In genomic region chrX:64229145-64229544, GRCh38 we compare ENCODE assay signal across 25 cellular contexts. TPM values are rescaled to one million over a fixed set of nuclear protein-coding genes. Genes with fewer than 3 reads are reported as not detected.
DNase-seq lines count a peak whose midpoint lies in the region; ATAC-seq and TF ChIP-seq lines count a peak whose summit lies in the region.
"Had no signal": no experiment of that assay in that cellular context is flagged by ENCODE, and none has a peak within 500 bp of the region (broad histone marks: within the 10 kb centered on the region; RNA-seq: fewer than 3 reads in every experiment).

No MANE protein-coding gene starts in this region.

- no peak overlapping the region for H2BK5ac ChIP-seq in mesendoderm (ENCODE audit: low read length)

- intact Hi-C loops in left ventricle myocardium inferior (cut with micrococcal nuclease), result no loop called here
- intact Hi-C loops in left cardiac atrium (cut with DNase I), result no loop called here
- intact Hi-C loops in A673 (cut with micrococcal nuclease; ENCODE audit: unreplicated experiment), result no loop called here

- ATAC-seq in left cardiac atrium (no peak), HG03280 (IDR thresholded peaks at IDR 0.05; ENCODE audit: unreplicated experiment) (no peak)

- H4K5ac ChIP-seq in mesendoderm (ENCODE audit: low read length), result no peak overlapping the region

- BruUV-seq in A673 (replicated peaks; lab: Mats Ljungman, UMichigan), result no TSS peak

- no peak overlapping the region for H2BK120ac ChIP-seq in mesendoderm (ENCODE audit: low read depth, low read length)

- no peak overlapping the region for H3K4me2 ChIP-seq in mesendoderm (ENCODE audit: low read length)

- CTCF ChIA-PET in A673 (lab: Charles Lee), result no interaction called here

- no peak overlapping the region for H4K8ac ChIP-seq in mesendoderm (ENCODE audit: low read depth, low read length)

- no peak for DNase-seq in left ventricle myocardium inferior
- no peak for DNase-seq in left cardiac atrium
- DNase-seq in OCI-M1 (lab: John Stamatoyannopoulos, UW), result peak; percentile 59
- DNase-seq in mesendoderm, result peak; percentile 22
- no peak for DNase-seq in A673 (ENCODE audit: low spot score)
- DNase-seq in activated CD8-positive, alpha-beta memory T cell treated with anti-CD3 and anti-CD28 coated beads for 24 hours, result no peak
- DNase-seq: activated CD4-positive, alpha-beta T cell treated with anti-CD3 and anti-CD28 coated beads, Interleukin-2, amount 10 ng/mL, durations not matched to agents 24 days and 14 days; activated effector memory CD4-positive, alpha-beta T cell treated with anti-CD3 and anti-CD28 coated beads, Interleukin-2, amount 50 U/mL, for 16 hours; activated naive CD8-positive, alpha-beta T cell treated with anti-CD3 and anti-CD28 coated beads for 36 hours; activated T-cell treated with anti-CD3 and anti-CD28 coated beads, Interleukin-2, amount 50 U/mL, for 1 hour; aorta; CD8-positive, alpha-beta memory T cell; foreskin melanocyte; Karpas-422; MV-4-11; NCI-H2171; SIG-M5; stimulated activated CD8-positive, alpha-beta memory T cell treated with anti-CD3 and anti-CD28 coated beads, Interleukin-4, amount 100 ng/mL, for 48 hours; uterus had no signal

- no peak overlapping the region for H2AK5ac ChIP-seq in mesendoderm (ENCODE audit: low read length)

- H2BK15ac ChIP-seq in mesendoderm (replicated peaks; ENCODE audit: low read depth), result no peak overlapping the region

- H3K27ac ChIP-seq in left ventricle myocardium inferior (replicated peaks) (no peak overlapping the region), mesendoderm (ENCODE audit: low read depth, low read length) (no peak overlapping the region), A673 (ENCODE audit: low read depth, low read length, poor library complexity, severe bottlenecking) (no peak overlapping the region)
- H3K27ac ChIP-seq: parathyroid adenoma, right atrium auricular region, thoracic aorta, uterus had no signal

- H3K36me3 ChIP-seq in left ventricle myocardium inferior, result no peaks in the 10 kb centered on the region
- no peaks in the 10 kb centered on the region for H3K36me3 ChIP-seq in mesendoderm (ENCODE audit: control insufficient read depth, insufficient read depth, low read length)
- H3K36me3 ChIP-seq in A673 (ENCODE audit: insufficient read depth, low read length, poor library complexity, severe bottlenecking), result no peaks in the 10 kb centered on the region
- H3K36me3 ChIP-seq: HAP-1, right atrium auricular region, thoracic aorta, uterus had no signal

- H3K4me3 ChIP-seq in left ventricle myocardium inferior, result no peak overlapping the region
- no peak overlapping the region for H3K4me3 ChIP-seq in mesendoderm (ENCODE audit: low read length)
- no peak overlapping the region for H3K4me3 ChIP-seq in A673 (ENCODE audit: low read depth, low read length, poor library complexity, severe bottlenecking)
- H3K4me3 ChIP-seq: HAP-1, right atrium auricular region, thoracic aorta, uterus had no signal

- no peak overlapping the region for H3K23ac ChIP-seq in mesendoderm (ENCODE audit: low read length)

- H3K9me3 ChIP-seq in left ventricle myocardium inferior (replicated peaks) (no peaks in the 10 kb centered on the region), A673 (ENCODE audit: low read depth, low read length, poor library complexity, severe bottlenecking) (no peaks in the 10 kb centered on the region)
- H3K9me3 ChIP-seq: HAP-1, right atrium auricular region, thoracic aorta, uterus had no signal

- H3K79me1 ChIP-seq in mesendoderm (ENCODE audit: low read length), result no peaks in the 10 kb centered on the region

- H3K4ac ChIP-seq in mesendoderm (ENCODE audit: low read depth, low read length), result no peak overlapping the region

- H3K18ac ChIP-seq in mesendoderm (ENCODE audit: low read length), result no peak overlapping the region

- no peaks in the 10 kb centered on the region for H3K79me2 ChIP-seq in mesendoderm (ENCODE audit: control insufficient read depth, insufficient read depth, low read length)
- H3K79me2 ChIP-seq: parathyroid adenoma had no signal

- POLR2A ChIA-PET in A673 (lab: Charles Lee; ENCODE audit: low non-redundant PET), result no interaction called here

- H3K9ac ChIP-seq in mesendoderm (ENCODE audit: low read length), result no peak overlapping the region
- H3K9ac ChIP-seq: parathyroid adenoma had no signal

- H3K56ac ChIP-seq in mesendoderm (ENCODE audit: low read length), result no peak overlapping the region

- no CpG with 5 or more reads among the region's 4 CpGs for WGBS in mesendoderm (ENCODE audit: extremely low coverage, insufficient coverage, low lambda C conversion rate)

- H3K27me3 ChIP-seq in left ventricle myocardium inferior (ENCODE audit: low read depth), result no peaks in the 10 kb centered on the region
- no peaks in the 10 kb centered on the region for H3K27me3 ChIP-seq in mesendoderm (ENCODE audit: insufficient read depth, low read length, poor library complexity)
- no peaks in the 10 kb centered on the region for H3K27me3 ChIP-seq in A673 (replicated peaks; ENCODE audit: insufficient read depth, low read depth, low read length, poor library complexity)
- H3K27me3 ChIP-seq: right atrium auricular region, uterus had no signal

- H3K4me1 ChIP-seq in left ventricle myocardium inferior, result no peaks in the 10 kb centered on the region
- H3K4me1 ChIP-seq in mesendoderm (ENCODE audit: control insufficient read depth, low read depth, low read length), result no peaks in the 10 kb centered on the region
- no peaks in the 10 kb centered on the region for H3K4me1 ChIP-seq in A673 (ENCODE audit: insufficient read depth, low read length, poor library complexity, severe bottlenecking)
- H3K4me1 ChIP-seq: HAP-1, parathyroid adenoma, right atrium auricular region, uterus had no signal

- TF ChIP-seq CTCF in left ventricle myocardium inferior (IDR thresholded peaks at IDR 0.05; ENCODE audit: borderline replicate concordance) (peak; percentile 19), A673 (conservative IDR thresholded peaks at IDR 0.05; ENCODE audit: low read depth, low read length) (no peak)

RNA-seq across cellular contexts. Expression of gene ASB12, which starts 1.3 kb away (rescaled TPM):
- 4.3 TPM for total RNA-seq in left ventricle myocardium inferior
- 1 to 10 TPM in 1 of 2 donors, under 1 TPM in 1; 0.63 to 1.4 TPM for total RNA-seq in left cardiac atrium
- 0.52 TPM for polyA plus RNA-seq in mesendoderm (2013, experiment 1 of 2)
- 0.56 TPM for polyA plus RNA-seq in mesendoderm (2013, experiment 2 of 2)
- total RNA-seq in A673 (2021), result not detected in 2 replicates
- total RNA-seq: activated CD4-positive, alpha-beta T cell treated with anti-CD3 and anti-CD28 coated beads, Interleukin-2, amount 10 ng/mL, durations not matched to agents 24 days and 14 days; bronchial epithelial cell; CD8-positive, alpha-beta memory T cell; thoracic aorta had no signal
- polyA plus RNA-seq: CD8-positive, alpha-beta memory T cell had no signal

RNA-seq across cellular contexts. Expression of gene AMER1, which starts 23.6 kb away (rescaled TPM):
- 5.6 TPM for total RNA-seq in left ventricle myocardium inferior
- 1 to 10 TPM; 3.6 to 3.8 TPM for total RNA-seq in left cardiac atrium
- 7.5 TPM for polyA plus RNA-seq in mesendoderm (2013, experiment 1 of 2)
- 7.5 TPM for polyA plus RNA-seq in mesendoderm (2013, experiment 2 of 2)
- 3.4 and 4.3 TPM in 2 replicates for total RNA-seq in A673 (2021)

Comparison
In these comparisons a context has a peak if more than half of its experiments do, and no peak if none do; other contexts are left out.
1. DNase-seq: peak in OCI-M1 (single experiment) and mesendoderm (single experiment); none in left ventricle myocardium inferior (single experiment), left cardiac atrium (single experiment), A673 (single experiment) and activated CD8-positive, alpha-beta memory T cell treated with anti-CD3 and anti-CD28 coated beads for 24 hours (single experiment).